Comparison of ENCODE assay signal across 9 cellular contexts in genomic region chr1:203765029-203765837, GRCh38. TPM values are rescaled to one million over a fixed set of nuclear protein-coding genes. Genes with fewer than 3 reads are reported as not detected.
DNase-seq lines count a peak whose midpoint lies in the region; ATAC-seq and TF ChIP-seq lines count a peak whose summit lies in the region.
"Had no signal": no experiment of that assay in that cellular context is flagged by ENCODE, and none has a peak within 500 bp of the region (broad histone marks: within the 10 kb centered on the region; RNA-seq: fewer than 3 reads in every experiment).

A gene with protein sequence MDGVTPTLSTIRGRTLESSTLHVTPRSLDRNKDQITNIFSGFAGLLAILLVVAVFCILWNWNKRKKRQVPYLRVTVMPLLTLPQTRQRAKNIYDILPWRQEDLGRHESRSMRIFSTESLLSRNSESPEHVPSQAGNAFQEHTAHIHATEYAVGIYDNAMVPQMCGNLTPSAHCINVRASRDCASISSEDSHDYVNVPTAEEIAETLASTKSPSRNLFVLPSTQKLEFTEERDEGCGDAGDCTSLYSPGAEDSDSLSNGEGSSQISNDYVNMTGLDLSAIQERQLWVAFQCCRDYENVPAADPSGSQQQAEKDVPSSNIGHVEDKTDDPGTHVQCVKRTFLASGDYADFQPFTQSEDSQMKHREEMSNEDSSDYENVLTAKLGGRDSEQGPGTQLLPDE (plus strand): TSS chr1:203765183. CDS start chr1:203765566, 383 bp downstream.

- no peaks in the 10 kb centered on the region for H3K27me3 Mint-ChIP-seq in natural killer cell treated with Interleukin-12 subunit alpha and Interleukin-12 subunit beta and Interleukin-15 and Interleukin-18, amount 100 ng/mL, for 72 hours

- H3K36me3 Mint-ChIP-seq in natural killer cell treated with Interleukin-12 subunit alpha and Interleukin-12 subunit beta and Interleukin-15 and Interleukin-18, amount 100 ng/mL, for 72 hours, result no peaks in the 10 kb centered on the region

- peak; percentile 87 for TF ChIP-seq POLR2A in GM19193 (IDR thresholded peaks at IDR 0.05; ENCODE audit: extremely low read depth, insufficient read depth, insufficient read length)

- DNase-seq in activated CD8-positive, alpha-beta memory T cell treated with anti-CD3 and anti-CD28 coated beads, Interleukin-2, amount 50 U/mL, for 48 hours, result peak; percentile 81
- DNase-seq in natural killer cell treated with Interleukin-12 subunit alpha and Interleukin-12 subunit beta and Interleukin-15 and Interleukin-18, amount 100 ng/mL, for 72 hours (ENCODE audit: low spot score), result peak; percentile 83
- DNase-seq in NCI-H446 treated with DMSO at 0.1 percent for 48 hours (lab: John Stamatoyannopoulos, UW) (no peak), NCI-H1048 (lab: John Stamatoyannopoulos, UW) (no peak), SKM-1 (lab: John Stamatoyannopoulos, UW; ENCODE audit: unreplicated experiment) (no peak), NCI-H146 treated with DMSO at 0.1 percent for 48 hours (lab: John Stamatoyannopoulos, UW; ENCODE audit: unreplicated experiment) (no peak)

- peak; percentile 71 for ATAC-seq in HG03565 (IDR thresholded peaks at IDR 0.05; ENCODE audit: unreplicated experiment)
- peak; percentile 86 to 92 for ATAC-seq in natural killer cell treated with Interleukin-12 subunit alpha and Interleukin-12 subunit beta and Interleukin-15 and Interleukin-18, amount 100 ng/mL, for 72 hours

- peaks cover 38 to 43% of the 10 kb centered on the region in 2 donors for H3K4me1 Mint-ChIP-seq in natural killer cell treated with Interleukin-12 subunit alpha and Interleukin-12 subunit beta and Interleukin-15 and Interleukin-18, amount 100 ng/mL, for 72 hours (ENCODE audit: low read depth in 2 of 2)

- H3K4me3 Mint-ChIP-seq in natural killer cell treated with Interleukin-12 subunit alpha and Interleukin-12 subunit beta and Interleukin-15 and Interleukin-18, amount 100 ng/mL, for 72 hours, result peak within 1 kb of the TSS; percentile 98

- no peaks in the 10 kb centered on the region for H3K9me3 Mint-ChIP-seq in natural killer cell treated with Interleukin-12 subunit alpha and Interleukin-12 subunit beta and Interleukin-15 and Interleukin-18, amount 100 ng/mL, for 72 hours

- peak within 1 kb of the TSS; percentile 95 to 97 for H3K27ac Mint-ChIP-seq in natural killer cell treated with Interleukin-12 subunit alpha and Interleukin-12 subunit beta and Interleukin-15 and Interleukin-18, amount 100 ng/mL, for 72 hours

RNA-seq across cellular contexts. Expression of the gene that starts here (rescaled TPM):
- total RNA-seq in natural killer cell treated with Interleukin-12 subunit alpha and Interleukin-12 subunit beta and Interleukin-15 and Interleukin-18, amount 100 ng/mL, for 72 hours, result 1 to 10 TPM; 7.2 to 7.7 TPM
- total RNA-seq: myocyte had no signal

Comparison
In these comparisons a context has a peak if more than half of its experiments do, and no peak if none do; other contexts are left out.
1. DNase-seq: peak in activated CD8-positive, alpha-beta memory T cell treated with anti-CD3 and anti-CD28 coated beads, Interleukin-2, amount 50 U/mL, for 48 hours (single experiment) and natural killer cell treated with Interleukin-12 subunit alpha and Interleukin-12 subunit beta and Interleukin-15 and Interleukin-18, amount 100 ng/mL, for 72 hours (single experiment); none in NCI-H446 treated with DMSO at 0.1 percent for 48 hours (single experiment), NCI-H1048 (single experiment), SKM-1 (single experiment) and NCI-H146 treated with DMSO at 0.1 percent for 48 hours (single experiment).